In the genomic region with DNA sequence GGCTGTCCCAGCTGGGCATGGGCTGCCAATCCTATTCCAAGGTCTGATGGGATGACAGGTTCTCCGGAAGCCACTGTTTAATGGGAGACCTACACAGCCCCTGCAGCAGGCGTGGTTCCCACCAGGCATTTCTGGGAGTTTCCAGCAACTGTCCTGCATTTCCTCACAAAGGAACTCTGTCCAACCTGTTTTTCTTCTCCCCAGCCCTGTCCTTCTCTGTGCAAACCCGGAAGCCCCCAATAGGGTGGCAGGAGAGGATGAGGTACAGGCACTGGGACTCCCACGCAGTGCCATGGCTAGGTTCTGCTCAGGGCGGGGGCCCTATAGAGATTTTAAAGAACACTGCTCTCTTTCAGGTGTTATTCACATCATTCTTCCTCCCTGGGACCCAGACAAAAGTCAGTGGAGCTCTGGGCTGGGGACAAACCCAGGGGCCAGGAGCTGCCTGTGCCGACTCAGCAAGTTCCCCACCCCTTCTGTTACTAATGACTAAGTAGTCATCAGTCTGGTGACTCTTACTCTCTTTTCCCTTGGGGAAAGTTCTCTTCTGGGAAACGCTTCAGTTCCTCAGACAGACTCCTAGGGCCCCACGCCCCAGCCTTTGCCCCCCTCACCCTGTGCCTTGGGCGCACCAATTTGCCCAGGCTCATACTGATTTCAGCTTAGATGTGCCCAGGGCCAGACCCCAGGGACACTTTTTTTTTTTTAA, we compare ENCODE assay signal across 13 cellular contexts.
A peak's percentile ranks its signal among the peaks of the same experiment; 100 is the strongest.
DNase-seq lines count a peak whose midpoint lies in the region; ATAC-seq and TF ChIP-seq lines count a peak whose summit lies in the region.
"Had no signal": no experiment of that assay in that cellular context is flagged by ENCODE, and none has a peak within 500 bp of the region (broad histone marks: within the 10 kb centered on the region; RNA-seq: fewer than 3 reads in every experiment).

No MANE protein-coding gene starts in this region.

- POLR2A ChIA-PET in activated CD4-positive, alpha-beta memory T cell treated with anti-CD3 and anti-CD28 coated beads for 36 hours (lab: Charles Lee): no interaction called here
- POLR2A ChIA-PET in activated CD4-positive, alpha-beta memory T cell treated with anti-CD3 and anti-CD28 coated beads, Interleukin-2, amount 10 ng/mL, durations not matched to agents 7 days and 5 days (lab: Charles Lee): no interaction called here

- TF ChIP-seq EP300 in suprapubic skin (IDR thresholded peaks at IDR 0.05): no peak

- DNase-seq in activated CD4-positive, alpha-beta memory T cell treated with anti-CD3 and anti-CD28 coated beads for 36 hours: peak; percentile 16
- no peak for DNase-seq in activated CD4-positive, alpha-beta memory T cell treated with anti-CD3 and anti-CD28 coated beads, Interleukin-2, amount 10 ng/mL, durations not matched to agents 7 days and 5 days
- peak; percentile 34 for DNase-seq in NCI-H69 (lab: John Stamatoyannopoulos, UW)
- DNase-seq in fibroblast of the aortic adventitia (ENCODE audit: low read depth): peak; percentile 53
- DNase-seq in suprapubic skin (ENCODE audit: low spot score in 2 of 2): no peak
- DNase-seq in activated CD8-positive, alpha-beta memory T cell treated with anti-CD3 and anti-CD28 coated beads, Interleukin-2, amount 10 ng/mL, durations not matched to agents 7 days and 5 days: no peak
- no peak for DNase-seq in NCI-H1930 (lab: John Stamatoyannopoulos, UW)
- no peak for DNase-seq in neural progenitor cell (ENCODE audit: low spot score)
- DNase-seq: activated T-cell treated with anti-CD3 and anti-CD28 coated beads, Interleukin-2, amount 50 U/mL, for 1 hour; BE2C; Kasumi-1; NCI-H526 had no signal

- CTCF ChIA-PET in activated CD4-positive, alpha-beta memory T cell treated with anti-CD3 and anti-CD28 coated beads for 36 hours (lab: Charles Lee): interaction anchor here (0.6 kb wide), 1 partner anchor 332 kb away, joined by 3 read pairs; no protein-coding TSS in a partner anchor
- CTCF ChIA-PET in activated CD4-positive, alpha-beta memory T cell treated with anti-CD3 and anti-CD28 coated beads, Interleukin-2, amount 10 ng/mL, durations not matched to agents 7 days and 5 days (lab: Charles Lee): no interaction called here
- CTCF ChIA-PET in activated CD8-positive, alpha-beta memory T cell treated with anti-CD3 and anti-CD28 coated beads, Interleukin-2, amount 10 ng/mL, durations not matched to agents 7 days and 5 days (lab: Charles Lee): no interaction called here

- H2AFZ ChIP-seq in neural progenitor cell (replicated peaks): no peak overlapping the region

- H3K36me3 Mint-ChIP-seq in activated CD4-positive, alpha-beta memory T cell treated with anti-CD3 and anti-CD28 coated beads for 36 hours: no peaks in the 10 kb centered on the region
- H3K36me3 Mint-ChIP-seq in activated CD4-positive, alpha-beta memory T cell treated with anti-CD3 and anti-CD28 coated beads, Interleukin-2, amount 10 ng/mL, durations not matched to agents 7 days and 5 days (ENCODE audit: low read depth): no peaks in the 10 kb centered on the region
- H3K36me3 Mint-ChIP-seq in activated CD8-positive, alpha-beta memory T cell treated with anti-CD3 and anti-CD28 coated beads, Interleukin-2, amount 10 ng/mL, durations not matched to agents 7 days and 5 days: no peaks in the 10 kb centered on the region
- H3K36me3 Mint-ChIP-seq in neural progenitor cell: no peaks in the 10 kb centered on the region

- no peaks in the 10 kb centered on the region for H3K27me3 ChIP-seq in suprapubic skin
- no peaks in the 10 kb centered on the region for H3K27me3 ChIP-seq in neural progenitor cell
- H3K27me3 ChIP-seq: BE2C had no signal

- TF ChIP-seq CTCF in fibroblast of the aortic adventitia (IDR thresholded peaks at IDR 0.05; ENCODE audit: insufficient read depth, low read length) (no peak), suprapubic skin (IDR thresholded peaks at IDR 0.05) (no peak), neural progenitor cell (IDR thresholded peaks at IDR 0.05) (no peak)

- H3K4me3 Mint-ChIP-seq in activated CD4-positive, alpha-beta memory T cell treated with anti-CD3 and anti-CD28 coated beads for 36 hours: no peak overlapping the region
- no peak overlapping the region for H3K4me3 Mint-ChIP-seq in activated CD4-positive, alpha-beta memory T cell treated with anti-CD3 and anti-CD28 coated beads, Interleukin-2, amount 10 ng/mL, durations not matched to agents 7 days and 5 days
- H3K4me3 Mint-ChIP-seq in activated CD8-positive, alpha-beta memory T cell treated with anti-CD3 and anti-CD28 coated beads, Interleukin-2, amount 10 ng/mL, durations not matched to agents 7 days and 5 days: no peak overlapping the region
- H3K4me3 Mint-ChIP-seq in neural progenitor cell: no peak overlapping the region

- TF ChIP-seq POLR2A in suprapubic skin (IDR thresholded peaks at IDR 0.05): no peak

- H3K27ac ChIP-seq in suprapubic skin (peak overlapping the region; percentile 54), neural progenitor cell (no peak overlapping the region)
- H3K27ac ChIP-seq: neutrophil had no signal

- no peaks in the 10 kb centered on the region for H3K9me3 Mint-ChIP-seq in activated CD4-positive, alpha-beta memory T cell treated with anti-CD3 and anti-CD28 coated beads for 36 hours
- H3K9me3 Mint-ChIP-seq in activated CD4-positive, alpha-beta memory T cell treated with anti-CD3 and anti-CD28 coated beads, Interleukin-2, amount 10 ng/mL, durations not matched to agents 7 days and 5 days: no peaks in the 10 kb centered on the region
- H3K9me3 Mint-ChIP-seq in activated CD8-positive, alpha-beta memory T cell treated with anti-CD3 and anti-CD28 coated beads, Interleukin-2, amount 10 ng/mL, durations not matched to agents 7 days and 5 days (ENCODE audit: low read depth): no peaks in the 10 kb centered on the region
- no peaks in the 10 kb centered on the region for H3K9me3 Mint-ChIP-seq in neural progenitor cell

- peaks cover 41% of the 10 kb centered on the region for H3K4me1 ChIP-seq in suprapubic skin
- H3K4me1 ChIP-seq in neural progenitor cell: no peaks in the 10 kb centered on the region

- H3K9ac ChIP-seq in neural progenitor cell: no peak overlapping the region

- H3K9me3 ChIP-seq in suprapubic skin (no peaks in the 10 kb centered on the region), neural progenitor cell (ENCODE audit: low read depth) (no peaks in the 10 kb centered on the region)
- H3K9me3 ChIP-seq: BE2C, neutrophil had no signal

- no peaks in the 10 kb centered on the region for H3F3A ChIP-seq in neural progenitor cell (ENCODE audit: low read depth)

- H3K4me3 ChIP-seq in fibroblast of the aortic adventitia (ENCODE audit: low read depth, low read length) (no peak overlapping the region), suprapubic skin (no peak overlapping the region), neural progenitor cell (no peak overlapping the region)

- intact Hi-C loops in activated CD4-positive, alpha-beta memory T cell treated with anti-CD3 and anti-CD28 coated beads for 36 hours (cut with micrococcal nuclease): no loop called here

- H3K27ac Mint-ChIP-seq in activated CD4-positive, alpha-beta memory T cell treated with anti-CD3 and anti-CD28 coated beads for 36 hours: no peak overlapping the region
- no peak overlapping the region for H3K27ac Mint-ChIP-seq in activated CD4-positive, alpha-beta memory T cell treated with anti-CD3 and anti-CD28 coated beads, Interleukin-2, amount 10 ng/mL, durations not matched to agents 7 days and 5 days
- H3K27ac Mint-ChIP-seq in activated CD8-positive, alpha-beta memory T cell treated with anti-CD3 and anti-CD28 coated beads, Interleukin-2, amount 10 ng/mL, durations not matched to agents 7 days and 5 days: no peak overlapping the region
- no peak overlapping the region for H3K27ac Mint-ChIP-seq in neural progenitor cell

- no peaks in the 10 kb centered on the region for H3K79me2 ChIP-seq in neural progenitor cell (ENCODE audit: low read depth)

- H3K4me1 Mint-ChIP-seq in activated CD4-positive, alpha-beta memory T cell treated with anti-CD3 and anti-CD28 coated beads for 36 hours (ENCODE audit: low read depth): peaks cover 15% of the 10 kb centered on the region
- H3K4me1 Mint-ChIP-seq in activated CD4-positive, alpha-beta memory T cell treated with anti-CD3 and anti-CD28 coated beads, Interleukin-2, amount 10 ng/mL, durations not matched to agents 7 days and 5 days: peaks cover 14% of the 10 kb centered on the region
- H3K4me1 Mint-ChIP-seq in activated CD8-positive, alpha-beta memory T cell treated with anti-CD3 and anti-CD28 coated beads, Interleukin-2, amount 10 ng/mL, durations not matched to agents 7 days and 5 days: peaks cover 11% of the 10 kb centered on the region
- H3K4me1 Mint-ChIP-seq in neural progenitor cell: peaks cover 7% of the 10 kb centered on the region

- no peak for ATAC-seq in activated CD8-positive, alpha-beta memory T cell treated with anti-CD3 and anti-CD28 coated beads, Interleukin-2, amount 10 ng/mL, durations not matched to agents 7 days and 5 days

- WGBS in suprapubic skin: 61% methylated on average over 9 of the region's 9 CpGs

- no peaks in the 10 kb centered on the region for H3K36me3 ChIP-seq in suprapubic skin
- no peaks in the 10 kb centered on the region for H3K36me3 ChIP-seq in neural progenitor cell
- H3K36me3 ChIP-seq: BE2C, neutrophil had no signal

- H3K4me2 ChIP-seq in neural progenitor cell: no peak overlapping the region

- H4K20me1 ChIP-seq in neural progenitor cell (ENCODE audit: low read depth): no peaks in the 10 kb centered on the region

- no peaks in the 10 kb centered on the region for H3K27me3 Mint-ChIP-seq in activated CD4-positive, alpha-beta memory T cell treated with anti-CD3 and anti-CD28 coated beads for 36 hours
- no peaks in the 10 kb centered on the region for H3K27me3 Mint-ChIP-seq in activated CD4-positive, alpha-beta memory T cell treated with anti-CD3 and anti-CD28 coated beads, Interleukin-2, amount 10 ng/mL, durations not matched to agents 7 days and 5 days
- H3K27me3 Mint-ChIP-seq in activated CD8-positive, alpha-beta memory T cell treated with anti-CD3 and anti-CD28 coated beads, Interleukin-2, amount 10 ng/mL, durations not matched to agents 7 days and 5 days: peaks cover 4% of the 10 kb centered on the region
- H3K27me3 Mint-ChIP-seq in neural progenitor cell (ENCODE audit: insufficient read depth, low read depth): peaks cover 8% of the 10 kb centered on the region

Comparison
In these comparisons a context has a peak if more than half of its experiments do, and no peak if none do; other contexts are left out.
1. DNase-seq: peak in activated CD4-positive, alpha-beta memory T cell treated with anti-CD3 and anti-CD28 coated beads for 36 hours (single experiment), NCI-H69 (single experiment) and fibroblast of the aortic adventitia (single experiment); none in activated CD4-positive, alpha-beta memory T cell treated with anti-CD3 and anti-CD28 coated beads, Interleukin-2, amount 10 ng/mL, durations not matched to agents 7 days and 5 days (single experiment), suprapubic skin (0 of 2), activated CD8-positive, alpha-beta memory T cell treated with anti-CD3 and anti-CD28 coated beads, Interleukin-2, amount 10 ng/mL, durations not matched to agents 7 days and 5 days (single experiment), NCI-H1930 (0 of 2) and neural progenitor cell (single experiment).